8 cellular contexts compared by ENCODE assay signal in the genomic region with DNA sequence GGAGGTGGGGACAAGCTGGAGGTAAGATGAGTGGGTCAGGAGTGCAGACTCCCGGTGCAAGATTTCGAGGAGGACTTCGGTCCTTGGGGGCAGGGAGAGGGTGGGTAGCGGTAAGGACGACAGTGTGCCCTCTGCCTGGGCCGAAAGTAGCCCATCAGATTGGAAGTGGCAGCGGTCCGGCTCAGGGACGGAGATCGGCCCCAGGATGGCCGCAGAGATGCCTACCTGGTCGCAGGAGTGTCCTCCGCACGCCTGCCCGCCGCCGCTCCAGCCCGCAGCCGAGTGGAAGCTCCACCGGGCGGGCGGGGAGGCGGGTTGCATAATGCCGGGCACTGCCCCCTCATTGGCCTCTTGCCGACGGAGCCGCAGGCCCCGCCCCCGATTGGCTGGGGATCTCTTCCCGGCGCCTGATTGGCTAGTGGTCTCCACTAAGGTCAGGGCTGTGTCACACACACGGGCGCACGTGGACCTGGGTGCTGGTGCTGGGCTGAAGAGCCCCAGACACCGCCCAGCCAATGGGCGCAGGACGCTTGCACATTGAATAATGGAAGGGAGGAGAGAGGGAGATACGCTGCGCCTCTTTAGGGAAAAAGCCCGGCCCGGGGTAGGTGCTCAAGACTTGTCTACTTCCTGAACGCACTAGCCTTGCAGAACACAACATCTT. TPM values are rescaled to one million over a fixed set of nuclear protein-coding genes. Genes with fewer than 3 reads are reported as not detected.
DNase-seq lines count a peak whose midpoint lies in the region; ATAC-seq, FAIRE-seq and TF ChIP-seq lines count a peak whose summit lies in the region.

TSS of gene PER1 (minus strand) at position 293 of the 664 bp plus-strand sequence. CDS start 1,698 bp downstream, outside the sequence.

- peak within 1 kb of the TSS; percentile 70 for H3K27ac Mint-ChIP-seq in Calu3 (ENCODE audit: unreplicated experiment)
- peak within 1 kb of the TSS; percentile 91 for H3K27ac Mint-ChIP-seq in memory B cell

- H3K27ac ChIP-seq in H1 (ENCODE audit: low read depth, low read length) = peak within 1 kb of the TSS; percentile 84; the same call in 1 of the 2 replicates

- H3K9ac ChIP-seq in NT2/D1 (ENCODE audit: insufficient read length, low read depth) = peak within 1 kb of the TSS; percentile 90
- H3K9ac ChIP-seq in H1 (replicated peaks in 1 of 4; ENCODE audit: extremely low read depth in 1 of 4, low read depth in 3 of 4, low read length in 3 of 4) = peak within 1 kb of the TSS; percentile 43 to 92 (median 73)

- POLR2A ChIA-PET in H1 (lab: Charles Lee; ENCODE audit: partially characterized antibody) = interaction anchor here (0.7 to 6.4 kb wide), 6 partner anchors 10 to 163 kb away, joined by 3 to 62 read pairs (median 4); partner anchors contain the start of genes BORCS6 and VAMP2

- H2BK20ac ChIP-seq in H1 (ENCODE audit: low read length) = no peak within 1 kb of the TSS

- H3K79me2 ChIP-seq in H1 (ENCODE audit: control insufficient read depth in 1 of 2, insufficient read depth in 2 of 2, low read length in 2 of 2) = peaks cover 0 to 5% of the 10 kb centered on the region in 2 experiments; a peak in 1 of 4 replicates

- H3K9me3 Mint-ChIP-seq in Calu3 (ENCODE audit: low read depth, unreplicated experiment) = no peaks in the 10 kb centered on the region
- no peaks in the 10 kb centered on the region for H3K9me3 Mint-ChIP-seq in memory B cell

- H3K23ac ChIP-seq in H1 (ENCODE audit: insufficient read length) = no peak within 1 kb of the TSS

- 7% methylated on average over 36 of the region's 42 CpGs; no CpG with 5 or more reads in 1 of the 2 experiments for WGBS in H1 (ENCODE audit: extremely low coverage in 1 of 2, insufficient coverage in 1 of 2, insufficient read length in 1 of 2, insufficient replicate concordance in 2 of 2, low coverage in 1 of 2, low lambda C conversion rate in 2 of 2, missing lambda C conversion rate in 1 of 2), 2 experiments

- peaks cover 29% of the 10 kb centered on the region for H3K36me3 ChIP-seq in NT2/D1 (ENCODE audit: insufficient read depth, insufficient read length, low read length)
- H3K36me3 ChIP-seq in H1 (ENCODE audit: control insufficient read depth in 2 of 4, insufficient read depth in 4 of 4, low read length in 3 of 4) = peaks cover 10 to 23% (median 17%) of the 10 kb centered on the region in 4 experiments; a peak in 7 of 8 replicates

- H3K4me1 ChIP-seq in NT2/D1 (ENCODE audit: insufficient read depth, insufficient read length) (peaks cover 9% of the 10 kb centered on the region), H1 (replicated peaks in 1 of 4; ENCODE audit: control insufficient read depth in 3 of 4, insufficient read depth in 4 of 4, low read length in 3 of 4) (peaks cover 12 to 33% (median 19%) of the 10 kb centered on the region in 4 experiments)

- peak within 1 kb of the TSS; percentile 100 for H3K4me2 ChIP-seq in H1 (ENCODE audit: insufficient read depth in 1 of 2, low read depth in 2 of 2, low read length in 2 of 2)

- intact Hi-C loops in Calu3 (cut with micrococcal nuclease; ENCODE audit: unreplicated experiment) = no loop called here

- no peak within 1 kb of the TSS for H2BK5ac ChIP-seq in H1 (ENCODE audit: low read depth, low read length)

- H2BK120ac ChIP-seq in H1 (replicated peaks; ENCODE audit: low read depth, low read length) = no peak within 1 kb of the TSS

- no TSS peak for BruUV-seq in Calu3 (replicated peaks; lab: Mats Ljungman, UMichigan)

- H4K20me1 ChIP-seq in H1 (replicated peaks in 1 of 2; ENCODE audit: control insufficient read depth in 1 of 2, insufficient read depth in 2 of 2, low read length in 2 of 2) = peaks cover 0 to 21% of the 10 kb centered on the region in 2 experiments

- no peak within 1 kb of the TSS; the same call in 1 of the 2 replicates for H2AFZ ChIP-seq in H1 (ENCODE audit: low read length)

- H3K4me3 ChIP-seq in NT2/D1 (ENCODE audit: insufficient read length, low read depth) = peak within 1 kb of the TSS; percentile 90
- H3K4me3 ChIP-seq in H1 (ENCODE audit: extremely low read depth in 1 of 4, insufficient read depth in 2 of 4, low read depth in 3 of 4, low read length in 4 of 4) = peak within 1 kb of the TSS; percentile 79 to 93 (median 84)

- no peaks in the 10 kb centered on the region for H3K27me3 ChIP-seq in NT2/D1 (ENCODE audit: insufficient read depth, insufficient read length)
- H3K27me3 ChIP-seq in H1 (replicated peaks in 1 of 4; ENCODE audit: control insufficient read depth in 3 of 4, extremely low read depth in 1 of 4, insufficient read depth in 3 of 4, low read length in 3 of 4) = no peaks in the 10 kb centered on the region

- H3K9me3 ChIP-seq in NT2/D1 (ENCODE audit: insufficient read depth, low read length) (no peaks in the 10 kb centered on the region), H1 (ENCODE audit: insufficient read depth in 2 of 2, low read depth in 1 of 2, low read length in 1 of 2) (no peaks in the 10 kb centered on the region)

- H3K14ac ChIP-seq in H1 (ENCODE audit: insufficient read length) = no peak within 1 kb of the TSS

- H3K4ac ChIP-seq in H1 (replicated peaks; ENCODE audit: insufficient read length, low read depth, low read length) = peak within 1 kb of the TSS; percentile 36

- peak within 1 kb of the TSS; percentile 63; the same call in 1 of the 2 replicates for H2BK15ac ChIP-seq in H1 (ENCODE audit: low read length)

- no peak for TF ChIP-seq CTCF in Calu3 (IDR thresholded peaks at IDR 0.05; ENCODE audit: unreplicated experiment)
- 0 out of 4 replicates have a peak, but pooled peaks of 1 of the 3 experiments have one; percentile 2 for TF ChIP-seq CTCF in H1 (IDR thresholded peaks at IDR 0.05; ENCODE audit: control extremely low read depth in 1 of 3, insufficient read depth in 1 of 3, low read depth in 1 of 3, low read length in 3 of 3)

- H3K4me1 Mint-ChIP-seq in Calu3 (ENCODE audit: low read depth, unreplicated experiment) = no peaks in the 10 kb centered on the region
- peaks cover 38% of the 10 kb centered on the region for H3K4me1 Mint-ChIP-seq in memory B cell

- peaks cover 21% of the 10 kb centered on the region for H3K23me2 ChIP-seq in H1 (ENCODE audit: low read depth, low read length)

- peak within 1 kb of the TSS; percentile 93; the same call in 1 of the 2 replicates for H2AK5ac ChIP-seq in H1 (ENCODE audit: low read depth, low read length)

- TF ChIP-seq RAD21 in H1 (IDR thresholded peaks at IDR 0.05 in 1 of 2, conservative IDR thresholded peaks at IDR 0.05 in 1 of 2; ENCODE audit: low read depth in 2 of 2, low read length in 2 of 2) = no peak

- H3K79me1 ChIP-seq in H1 (ENCODE audit: low read depth, low read length) = peaks cover 7% of the 10 kb centered on the region; the same call in 1 of the 2 replicates

- H3K36me3 Mint-ChIP-seq in Calu3 (ENCODE audit: insufficient read depth, unreplicated experiment) (peaks cover 11% of the 10 kb centered on the region), memory B cell (peaks cover 17% of the 10 kb centered on the region)

- no peaks in the 10 kb centered on the region for H3K27me3 Mint-ChIP-seq in Calu3 (ENCODE audit: unreplicated experiment)
- H3K27me3 Mint-ChIP-seq in memory B cell = no peaks in the 10 kb centered on the region

- no peak within 1 kb of the TSS for H4K5ac ChIP-seq in H1 (ENCODE audit: insufficient read length, low read depth, low read length)

- ATAC-seq in HG03565 (IDR thresholded peaks at IDR 0.05; ENCODE audit: unreplicated experiment) (peak; percentile 22), memory B cell (ENCODE audit: low read depth) (peak; percentile 1), HG02981 (IDR thresholded peaks at IDR 0.05; ENCODE audit: unreplicated experiment) (no peak)

- peak within 1 kb of the TSS; percentile 83 for H4K8ac ChIP-seq in H1 (ENCODE audit: extremely low read depth, insufficient read depth, low read length)

- TF ChIP-seq POLR2A in H1 (IDR thresholded peaks at IDR 0.05; ENCODE audit: control extremely low read depth in 1 of 2, low read depth in 2 of 2, low read length in 2 of 2) = peak in 1 of 2 experiments; percentile 88; a peak in 2 of 3 replicates

- H3K18ac ChIP-seq in H1 (ENCODE audit: extremely low read depth, low read length) = peak within 1 kb of the TSS; percentile 60; the same call in 1 of the 2 replicates

- DNase-seq in Calu3 = peak; percentile 88
- DNase-seq in NT2/D1 (ENCODE audit: low read depth, low spot score) = no peak
- peak; percentile 61 to 85 (median 73) for DNase-seq in activated CD8-positive, alpha-beta memory T cell treated with anti-CD3 and anti-CD28 coated beads for 48 hours (ENCODE audit: low read depth in 2 of 3, low spot score in 2 of 3)
- DNase-seq in H1 (ENCODE audit: low read depth in 1 of 2, low spot score in 2 of 2) = peak in 1 of 2 experiments; percentile 96
- peak; percentile 62 for DNase-seq in memory B cell (ENCODE audit: low spot score in 2 of 2)
- peak; percentile 80 to 91 (median 87) for DNase-seq in stimulated activated CD4-positive, alpha-beta T cell treated with anti-CD3 and anti-CD28 coated beads, TNF-alpha, amount 100 ng/mL, for 48 hours (ENCODE audit: low read depth in 3 of 3)

- no peak within 1 kb of the TSS for H4K91ac ChIP-seq in H1 (replicated peaks; ENCODE audit: insufficient read length, low read length)

- no peak for FAIRE-seq in H1 (lab: Jason Lieb, UNC)

- peak within 1 kb of the TSS; percentile 71 for H3K4me3 Mint-ChIP-seq in Calu3 (ENCODE audit: low read depth, unreplicated experiment)
- peak within 1 kb of the TSS; percentile 84 for H3K4me3 Mint-ChIP-seq in memory B cell

- H2BK12ac ChIP-seq in H1 (ENCODE audit: low read depth, low read length) = peak within 1 kb of the TSS; percentile 68

- CTCF ChIA-PET in Calu3 (lab: Charles Lee) (no interaction called here), H1 (lab: Charles Lee; ENCODE audit: partially characterized antibody) (interaction anchor here (0.7 to 1.7 kb wide), 3 partner anchors 33 to 162 kb away, joined by 3 to 4 read pairs (median 4); partner anchors contain the start of gene ALOXE3)

- no peak within 1 kb of the TSS for H3K56ac ChIP-seq in H1 (replicated peaks; ENCODE audit: insufficient read length, low read depth, low read length)

- no peak for TF ChIP-seq EP300 in H1 (IDR thresholded peaks at IDR 0.05; ENCODE audit: borderline replicate concordance in 1 of 2, low read depth in 2 of 2, low read length in 2 of 2)

RNA-seq across cellular contexts. Expression of gene PER1, which starts in this region (rescaled TPM):
- 16.1 and 17.0 TPM in 2 replicates for total RNA-seq in Calu3 (2022)
- 38.0 and 39.9 TPM in 2 replicates for total RNA-seq in H1 (2021; fragmentation: NEBNext Ultra II Directional; extraction: Animal tissue kit (Norgen Biotek cat#: 25700))
- 9.6 and 17.3 TPM in 2 replicates for polyA plus RNA-seq in H1 (2011; rRNA removed)
- polyA plus RNA-seq in H1 (2011; cell fraction: cytosol; rRNA removed) = 5.5 TPM
- polyA plus RNA-seq in H1 (2011; cell fraction: nucleus; rRNA removed) = 50.0 TPM
- polyA plus RNA-seq in H1 (2012, experiment 1 of 2) = 17.3 to 26.6 TPM (median 24.0 TPM) in 4 replicates
- polyA plus RNA-seq in H1 (2012, experiment 2 of 2) = 19.6 TPM
- polyA plus RNA-seq in H1 (2013, experiment 1 of 2) = 14.4 TPM
- 14.0 TPM for polyA plus RNA-seq in H1 (2013, experiment 2 of 2)
- polyA minus RNA-seq in H1 (2011; rRNA and poly(A)+ RNA removed) = 17.2 and 17.7 TPM in 2 replicates
- polyA minus RNA-seq in H1 (2011; cell fraction: cytosol; rRNA and poly(A)+ RNA removed) = 17.4 TPM
- polyA minus RNA-seq in H1 (2011; cell fraction: nucleus; rRNA and poly(A)+ RNA removed) = 26.4 TPM
